ENCODE assay signal across 1 cellular context in genomic region chr10:16828731-16829175, GRCh38.
TF ChIP-seq lines count a peak whose summit lies in the region.

No MANE protein-coding gene starts in this region.

TF ChIP-seq in HCT116, 20 proteins besides CTCF, POLR2A, EP300 and RAD21:
- TF ChIP-seq REST (IDR thresholded peaks at IDR 0.05; ENCODE audit: low read depth), result no peak
- TF ChIP-seq SP1 (IDR thresholded peaks at IDR 0.05; ENCODE audit: low read depth), result no peak
- TF ChIP-seq SRF (IDR thresholded peaks at IDR 0.05; ENCODE audit: low read depth), result no peak
- no peak for TF ChIP-seq JUND (IDR thresholded peaks at IDR 0.05)
- TF ChIP-seq YY1 (IDR thresholded peaks at IDR 0.05; ENCODE audit: extremely low read depth, insufficient replicate concordance, low read depth, low read length), result no peak
- TF ChIP-seq SIN3A (IDR thresholded peaks at IDR 0.05; ENCODE audit: low read depth), result no peak
- no peak for TF ChIP-seq CEBPB (IDR thresholded peaks at IDR 0.05; ENCODE audit: low read depth)
- no peak for TF ChIP-seq TCF7L2 (IDR thresholded peaks at IDR 0.05; ENCODE audit: borderline replicate concordance, extremely low read depth, insufficient read depth, insufficient read length)
- TF ChIP-seq EZH2 (IDR thresholded peaks at IDR 0.05), result no peak
- TF ChIP-seq ELF1 (IDR thresholded peaks at IDR 0.05; ENCODE audit: borderline replicate concordance, low read depth), result no peak
- TF ChIP-seq ATF3 (IDR thresholded peaks at IDR 0.05), result no peak
- TF ChIP-seq EGR1 (IDR thresholded peaks at IDR 0.05; ENCODE audit: low read depth), result no peak
- TF ChIP-seq POLR2AphosphoS5 (IDR thresholded peaks at IDR 0.05; ENCODE audit: low read depth, low read length), result no peak
- TF ChIP-seq MAX (IDR thresholded peaks at IDR 0.05), result no peak
- no peak for TF ChIP-seq CBX3 (IDR thresholded peaks at IDR 0.05; ENCODE audit: low read depth)
- no peak for TF ChIP-seq FOSL1 (IDR thresholded peaks at IDR 0.05; ENCODE audit: low read depth)
- no peak for TF ChIP-seq ZFX (IDR thresholded peaks at IDR 0.05)
- no peak for TF ChIP-seq EZH2phosphoT487 (IDR thresholded peaks at IDR 0.05; ENCODE audit: borderline replicate concordance)
